Comparison of ENCODE assay signal across 23 cellular contexts in genomic region chr2:105879798-105880300, GRCh38.
DNase-seq lines count a peak whose midpoint lies in the region; ATAC-seq, FAIRE-seq and TF ChIP-seq lines count a peak whose summit lies in the region.
"Had no signal": no experiment of that assay in that cellular context is flagged by ENCODE, and none has a peak within 500 bp of the region (broad histone marks: within the 10 kb centered on the region; RNA-seq: fewer than 3 reads in every experiment).

No MANE protein-coding gene starts in this region.

- H3K9ac ChIP-seq in kidney (ENCODE audit: low read length in 2 of 2), result no peak overlapping the region

- no peak for DNase-seq in CD4-positive, alpha-beta memory T cell
- DNase-seq in RWPE1 (ENCODE audit: low spot score) (no peak), bronchial epithelial cell (ENCODE audit: low read depth) (no peak), H54 (ENCODE audit: insufficient read length, low spot score) (no peak), tibial artery (no peak), kidney (no peak)
- no peak for DNase-seq in stimulated activated effector memory CD8-positive, alpha-beta T cell treated with anti-CD3 and anti-CD28 coated beads, Interleukin-12 subunit alpha, Interleukin-12 subunit beta, amount 100 ng/mL, for 72 hours (ENCODE audit: low spot score in 2 of 2)
- DNase-seq: DMS53; GF-D8; glutamatergic neuron; KG1; kidney glomerular epithelial cell; mesendoderm; NCI-H146; NCI-H69; pancreas; right cardiac atrium; RPMI8226; stimulated activated CD4-positive, alpha-beta T cell treated with anti-CD3 and anti-CD28 coated beads, Interleukin-4, amount 100 ng/mL, for 4 hours; uterus had no signal

- H3K27ac Mint-ChIP-seq in CD4-positive, alpha-beta memory T cell, result peak overlapping the region; percentile 54 to 94 (median 72)
- H3K27ac Mint-ChIP-seq in stimulated activated effector memory CD8-positive, alpha-beta T cell treated with anti-CD3 and anti-CD28 coated beads, Interleukin-12 subunit alpha, Interleukin-12 subunit beta, amount 100 ng/mL, for 72 hours, result peak overlapping the region; percentile 13
- H3K27ac Mint-ChIP-seq: natural killer cell treated with Interleukin-12 subunit alpha and Interleukin-12 subunit beta and Interleukin-15 and Interleukin-18, amount 100 ng/mL, for 72 hours had no signal

- intact Hi-C loops in CD4-positive, alpha-beta memory T cell (cut with micrococcal nuclease), result no loop called here
- intact Hi-C loops in tibial artery (cut with DNase I; ENCODE audit: low total_unique reads), result no loop called here
- intact Hi-C loops in kidney (cut with DNase I), result no loop called here

- FAIRE-seq in bronchial epithelial cell (lab: Jason Lieb, UNC) (peak; percentile 64), H54 (lab: Jason Lieb, UNC) (no peak), kidney (lab: Jason Lieb, UNC) (no peak)
- FAIRE-seq: endometrium, pancreas had no signal

- no peak for TF ChIP-seq POLR2A in H54 (IDR thresholded peaks at IDR 0.05; ENCODE audit: low read depth, low read length)

- no peaks in the 10 kb centered on the region for H3K9me3 ChIP-seq in CD4-positive, alpha-beta memory T cell (ENCODE audit: control insufficient read depth in 1 of 2, low read length in 2 of 2)
- H3K9me3 ChIP-seq in tibial artery (no peaks in the 10 kb centered on the region), kidney (ENCODE audit: control insufficient read depth in 1 of 2, low read length in 2 of 2) (no peaks in the 10 kb centered on the region)
- H3K9me3 ChIP-seq: pancreas, uterus had no signal

- peaks cover 75 to 91% (median 83%) of the 10 kb centered on the region in 4 donors for H3K4me1 Mint-ChIP-seq in CD4-positive, alpha-beta memory T cell
- H3K4me1 Mint-ChIP-seq in stimulated activated effector memory CD8-positive, alpha-beta T cell treated with anti-CD3 and anti-CD28 coated beads, Interleukin-12 subunit alpha, Interleukin-12 subunit beta, amount 100 ng/mL, for 72 hours, result peaks cover 79% of the 10 kb centered on the region

- H3K27ac ChIP-seq in CD4-positive, alpha-beta memory T cell (ENCODE audit: low read depth, low read length), result no peak overlapping the region
- H3K27ac ChIP-seq in RWPE1, result peak overlapping the region; percentile 17; the same call in 1 of the 2 replicates
- H3K27ac ChIP-seq in tibial artery, result no peak overlapping the region
- H3K27ac ChIP-seq in kidney (ENCODE audit: low read depth in 2 of 2, low read length in 2 of 2), result peak overlapping the region in 1 of 2 donors; percentile 44
- H3K27ac ChIP-seq: pancreas, SK-N-MC, uterus had no signal

- H3K27me3 ChIP-seq in CD4-positive, alpha-beta memory T cell (ENCODE audit: insufficient read depth, low read length), result no peaks in the 10 kb centered on the region
- no peaks in the 10 kb centered on the region for H3K27me3 ChIP-seq in bronchial epithelial cell (ENCODE audit: control insufficient read depth, insufficient read depth, low read length)
- no peaks in the 10 kb centered on the region for H3K27me3 ChIP-seq in tibial artery
- H3K27me3 ChIP-seq: pancreas, uterus had no signal

- H3K4me3 Mint-ChIP-seq in CD4-positive, alpha-beta memory T cell, result peak overlapping the region in 3 of 8 donors; percentile 1 to 56 (median 17)
- H3K4me3 Mint-ChIP-seq in stimulated activated effector memory CD8-positive, alpha-beta T cell treated with anti-CD3 and anti-CD28 coated beads, Interleukin-12 subunit alpha, Interleukin-12 subunit beta, amount 100 ng/mL, for 72 hours, result no peak overlapping the region
- H3K4me3 Mint-ChIP-seq: natural killer cell treated with Interleukin-12 subunit alpha and Interleukin-12 subunit beta and Interleukin-15 and Interleukin-18, amount 100 ng/mL, for 72 hours had no signal

- TF ChIP-seq CTCF in RWPE1 (conservative IDR thresholded peaks at IDR 0.05; ENCODE audit: low read depth) (no peak), bronchial epithelial cell (IDR thresholded peaks at IDR 0.05; ENCODE audit: insufficient read depth, low read length, severe bottlenecking) (no peak), tibial artery (IDR thresholded peaks at IDR 0.05) (no peak), kidney (IDR thresholded peaks at IDR 0.05; ENCODE audit: borderline replicate concordance, extremely low read depth, insufficient read depth) (no peak)

- peaks cover 40% of the 10 kb centered on the region for H3K36me3 ChIP-seq in CD4-positive, alpha-beta memory T cell (ENCODE audit: insufficient read depth, low read length)
- H3K36me3 ChIP-seq in bronchial epithelial cell (ENCODE audit: control insufficient read depth, insufficient read depth, low read length), result peaks cover 17% of the 10 kb centered on the region
- peaks cover 8 to 21% (median 18%) of the 10 kb centered on the region in 3 donors for H3K36me3 ChIP-seq in tibial artery
- H3K36me3 ChIP-seq in kidney (ENCODE audit: control insufficient read depth in 1 of 2, insufficient read depth in 2 of 2, low read length in 2 of 2), result peaks cover 0 to 5% of the 10 kb centered on the region in 2 donors
- H3K36me3 ChIP-seq: uterus had no signal

- POLR2A ChIA-PET in CD4-positive, alpha-beta memory T cell (lab: Charles Lee; ENCODE audit: partially characterized antibody), result interaction anchor here (0.8 to 2.0 kb wide), 2 partner anchors 11 to 215 kb away, joined by 3 to 6 read pairs; no protein-coding TSS in a partner anchor
- POLR2A ChIA-PET in RWPE1 (lab: Yijun Ruan, JAX; ENCODE audit: low non-redundant PET), result interaction anchor here (0.6 kb wide), 1 partner anchor 41 kb away, joined by 3 read pairs; no protein-coding TSS in a partner anchor

- no peak overlapping the region for H3K4me3 ChIP-seq in CD4-positive, alpha-beta memory T cell (ENCODE audit: low read length in 2 of 2)
- H3K4me3 ChIP-seq in bronchial epithelial cell (ENCODE audit: low read depth, low read length), result no peak overlapping the region
- H3K4me3 ChIP-seq in tibial artery, result no peak overlapping the region
- no peak overlapping the region for H3K4me3 ChIP-seq in kidney (ENCODE audit: low read length in 2 of 2)
- H3K4me3 ChIP-seq: pancreas, SK-N-MC, uterus had no signal

- H3K36me3 Mint-ChIP-seq in CD4-positive, alpha-beta memory T cell, result peaks cover 56 to 91% of the 10 kb centered on the region in 2 donors
- H3K36me3 Mint-ChIP-seq in stimulated activated effector memory CD8-positive, alpha-beta T cell treated with anti-CD3 and anti-CD28 coated beads, Interleukin-12 subunit alpha, Interleukin-12 subunit beta, amount 100 ng/mL, for 72 hours, result peaks cover 89% of the 10 kb centered on the region

- peak; percentile 73 for ATAC-seq in stimulated activated effector memory CD8-positive, alpha-beta T cell treated with anti-CD3 and anti-CD28 coated beads, Interleukin-12 subunit alpha, Interleukin-12 subunit beta, amount 100 ng/mL, for 72 hours
- ATAC-seq: pancreas, right cardiac atrium had no signal

- CTCF ChIA-PET in CD4-positive, alpha-beta memory T cell (lab: Charles Lee; ENCODE audit: partially characterized antibody), result interaction anchor here (1.0 kb wide), 1 partner anchor 12 kb away, joined by 3 read pairs; no protein-coding TSS in a partner anchor
- CTCF ChIA-PET in RWPE1 (lab: Yijun Ruan, JAX), result interaction anchor here (0.6 kb wide), 1 partner anchor 88 kb away, joined by 3 read pairs; no protein-coding TSS in a partner anchor

- peaks cover 0 to 6% (median 0%) of the 10 kb centered on the region in 8 donors for H3K9me3 Mint-ChIP-seq in CD4-positive, alpha-beta memory T cell
- no peaks in the 10 kb centered on the region for H3K9me3 Mint-ChIP-seq in stimulated activated effector memory CD8-positive, alpha-beta T cell treated with anti-CD3 and anti-CD28 coated beads, Interleukin-12 subunit alpha, Interleukin-12 subunit beta, amount 100 ng/mL, for 72 hours
- H3K9me3 Mint-ChIP-seq: natural killer cell treated with Interleukin-12 subunit alpha and Interleukin-12 subunit beta and Interleukin-15 and Interleukin-18, amount 100 ng/mL, for 72 hours had no signal

- no peaks in the 10 kb centered on the region for H3K27me3 Mint-ChIP-seq in CD4-positive, alpha-beta memory T cell
- H3K27me3 Mint-ChIP-seq: natural killer cell treated with Interleukin-12 subunit alpha and Interleukin-12 subunit beta and Interleukin-15 and Interleukin-18, amount 100 ng/mL, for 72 hours had no signal

- H3K4me1 ChIP-seq in CD4-positive, alpha-beta memory T cell (ENCODE audit: insufficient read depth, low read length), result peaks cover 92% of the 10 kb centered on the region
- H3K4me1 ChIP-seq in tibial artery (peaks cover 0 to 31% (median 14%) of the 10 kb centered on the region in 4 donors), kidney (ENCODE audit: control insufficient read depth in 1 of 2, insufficient read depth in 1 of 2, low read depth in 1 of 2, low read length in 2 of 2) (peaks cover 22 to 27% of the 10 kb centered on the region in 2 donors)
- H3K4me1 ChIP-seq: uterus had no signal
